Comparison of ENCODE assay signal across 21 cellular contexts in genomic region chr16:76656951-76657498, GRCh38.
"Had no signal": no experiment of that assay in that cellular context is flagged by ENCODE, and none has a peak within 500 bp of the region (broad histone marks: within the 10 kb centered on the region; RNA-seq: fewer than 3 reads in every experiment).

No MANE protein-coding gene starts in this region.

- H3K4me3 Mint-ChIP-seq: activated CD8-positive, alpha-beta T cell treated with anti-CD3 and anti-CD28 coated beads, Interleukin-2, amount 10 ng/mL, durations not matched to agents 7 days and 5 days; activated naive CD8-positive, alpha-beta T cell treated with anti-CD3 and anti-CD28 coated beads, Interleukin-2, amount 50 U/mL, for 24 hours; T-helper 1 cell treated with Interleukin-12 subunit alpha and Interleukin-12 subunit beta and Interleukin-4 antibody, amounts not matched to agents 30 μg/mL and 1 μg/mL, for 36 hours had no signal

- H3K9me3 Mint-ChIP-seq: activated naive CD4-positive, alpha-beta T cell treated with anti-CD3 and anti-CD28 coated beads, Interleukin-2, amount 50 U/mL, for 72 hours; activated naive CD8-positive, alpha-beta T cell treated with anti-CD3 and anti-CD28 coated beads, Interleukin-2, amount 50 U/mL, for 24 hours; T-helper 1 cell treated with Interleukin-12 subunit alpha and Interleukin-12 subunit beta and Interleukin-4 antibody, amounts not matched to agents 30 μg/mL and 1 μg/mL, for 36 hours had no signal

- H3K27me3 Mint-ChIP-seq: activated naive CD8-positive, alpha-beta T cell treated with anti-CD3 and anti-CD28 coated beads, Interleukin-2, amount 50 U/mL, for 24 hours had no signal

- H3K9ac ChIP-seq: KMS-11 had no signal

- H3K9me3 ChIP-seq: ascending aorta, body of pancreas had no signal

- H3K27ac Mint-ChIP-seq: activated CD8-positive, alpha-beta T cell treated with anti-CD3 and anti-CD28 coated beads, Interleukin-2, amount 10 ng/mL, durations not matched to agents 7 days and 5 days; activated naive CD4-positive, alpha-beta T cell treated with anti-CD3 and anti-CD28 coated beads, Interleukin-2, amount 50 U/mL, for 72 hours; activated naive CD8-positive, alpha-beta T cell treated with anti-CD3 and anti-CD28 coated beads, Interleukin-2, amount 50 U/mL, for 24 hours; T-helper 1 cell treated with Interleukin-12 subunit alpha and Interleukin-12 subunit beta and Interleukin-4 antibody, amounts not matched to agents 30 μg/mL and 1 μg/mL, for 36 hours had no signal

- H3K27me3 ChIP-seq: ascending aorta, body of pancreas had no signal

- H3K36me3 ChIP-seq: ascending aorta had no signal

- H3K27ac ChIP-seq: ascending aorta, body of pancreas, KMS-11 had no signal

- H3K4me2 ChIP-seq: KMS-11 had no signal

- DNase-seq: activated CD4-positive, alpha-beta T cell treated with anti-CD3 and anti-CD28 coated beads for 48 hours; activated CD4-positive, alpha-beta T cell treated with anti-CD3 and anti-CD28 coated beads, Interleukin-2, amount 50 U/mL, for 4 hours; activated CD4-positive, CD25-positive, alpha-beta regulatory T cell treated with anti-CD3 and anti-CD28 coated beads, Interleukin-2, amount 50 U/mL, for 72 hours; activated CD8-positive, alpha-beta memory T cell treated with anti-CD3 and anti-CD28 coated beads, Interleukin-2, amount 50 U/mL, for 48 hours; activated CD8-positive, alpha-beta T cell treated with anti-CD3 and anti-CD28 coated beads, Interleukin-2, amount 10 ng/mL, durations not matched to agents 7 days and 5 days; activated effector memory CD4-positive, alpha-beta T cell treated with Interleukin-2 at 50 U/mL for 16 hours; activated naive CD4-positive, alpha-beta T cell; activated naive CD8-positive, alpha-beta T cell treated with anti-CD3 and anti-CD28 coated beads, Interleukin-2, amount 50 U/mL, for 24 hours; activated T-cell treated with anti-CD3 and anti-CD28 coated beads, Interleukin-2, amount 50 U/mL, for 1 hour; amniotic stem cell; body of pancreas; central memory CD4-positive, alpha-beta T cell; NCI-H1092; NCI-H1417; NCI-H1930; NCI-H446; NCI-H774 had no signal

- H3K36me3 Mint-ChIP-seq: activated naive CD4-positive, alpha-beta T cell treated with anti-CD3 and anti-CD28 coated beads, Interleukin-2, amount 50 U/mL, for 72 hours had no signal

- H3K4me1 ChIP-seq: ascending aorta, body of pancreas had no signal

- H3K4me1 Mint-ChIP-seq: activated naive CD8-positive, alpha-beta T cell treated with anti-CD3 and anti-CD28 coated beads, Interleukin-2, amount 50 U/mL, for 24 hours had no signal

- H3K4me3 ChIP-seq: ascending aorta, body of pancreas had no signal
